In the genomic region with DNA sequence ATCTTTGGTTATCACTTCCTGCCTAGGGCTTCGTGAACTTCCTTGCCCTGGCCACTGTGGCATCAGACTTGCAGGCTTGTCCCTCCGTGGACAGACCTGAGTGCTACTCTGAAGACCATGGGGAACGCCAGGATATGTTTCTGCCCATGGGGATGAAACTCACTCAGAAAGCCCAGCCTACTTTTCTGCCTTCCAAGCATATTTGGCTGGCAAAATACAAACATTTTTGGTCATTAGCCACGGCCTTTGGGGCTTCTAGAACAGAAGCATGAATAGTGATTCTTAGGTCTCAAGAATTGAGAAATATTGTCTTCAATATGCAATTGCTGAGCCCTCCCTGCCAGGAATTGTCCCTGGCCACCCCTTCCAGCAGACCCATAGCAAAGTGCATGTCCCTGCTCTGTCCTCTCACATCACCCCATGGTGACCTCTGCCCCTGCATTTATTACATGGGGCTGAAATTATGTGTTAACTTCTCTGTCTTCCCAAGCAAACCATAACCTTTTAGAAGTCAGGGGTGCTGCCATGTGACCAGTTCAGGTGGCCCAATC, we compare ENCODE assay signal across 27 cellular contexts.
"Had no signal": no experiment of that assay in that cellular context is flagged by ENCODE, and none has a peak within 500 bp of the region (broad histone marks: within the 10 kb centered on the region; RNA-seq: fewer than 3 reads in every experiment).

No MANE protein-coding gene starts in this region.

- H3K4me1 ChIP-seq: body of pancreas, esophagus squamous epithelium, parathyroid adenoma, psoas muscle, spleen, tibial nerve had no signal

- DNase-seq: activated CD4-positive, alpha-beta T cell treated with anti-CD3 and anti-CD28 coated beads for 1 hour; activated CD4-positive, alpha-beta T cell treated with anti-CD3 and anti-CD28 coated beads, Interleukin-2, amount 50 U/mL, for 1 hour; activated CD8-positive, alpha-beta T cell treated with anti-CD3 and anti-CD28 coated beads for 36 hours; activated naive CD4-positive, alpha-beta T cell; activated T-cell treated with anti-CD3 and anti-CD28 coated beads for 4 hours; activated T-cell treated with anti-CD3 and anti-CD28 coated beads, Interleukin-2, amount 50 U/mL, for 72 hours; anterior cingulate cortex; body of pancreas; dermis blood vessel endothelial cell; effector CD4-positive, alpha-beta T cell; esophagus squamous epithelium; hippocampal formation; left colon; midbrain; naive thymus-derived CD4-positive, alpha-beta T cell; nucleus accumbens; psoas muscle; spleen; stimulated activated naive CD4-positive, alpha-beta T cell; T-helper 2 cell had no signal

- H2AFZ ChIP-seq: parathyroid adenoma had no signal

- H3K9me3 Mint-ChIP-seq: activated CD8-positive, alpha-beta T cell treated with anti-CD3 and anti-CD28 coated beads for 36 hours; activated naive CD4-positive, alpha-beta T cell treated with anti-CD3 and anti-CD28 coated beads, Interleukin-2, amount 50 U/mL, for 72 hours; activated T-cell treated with anti-CD3 and anti-CD28 coated beads, Interleukin-2, amount 50 U/mL, for 72 hours; memory B cell; WTC11 had no signal

- H3K4me3 ChIP-seq: body of pancreas, esophagus squamous epithelium, gastroesophageal sphincter, psoas muscle, spleen, tibial nerve had no signal

- H3K36me3 ChIP-seq: esophagus squamous epithelium, gastroesophageal sphincter, spleen, tibial nerve had no signal

- H3K9ac ChIP-seq: parathyroid adenoma had no signal

- H3K27ac Mint-ChIP-seq: activated CD8-positive, alpha-beta T cell treated with anti-CD3 and anti-CD28 coated beads for 36 hours; activated naive CD4-positive, alpha-beta T cell treated with anti-CD3 and anti-CD28 coated beads, Interleukin-2, amount 50 U/mL, for 72 hours; activated T-cell treated with anti-CD3 and anti-CD28 coated beads, Interleukin-2, amount 50 U/mL, for 72 hours; memory B cell; naive thymus-derived CD4-positive, alpha-beta T cell; WTC11 had no signal

- H3K79me2 ChIP-seq: parathyroid adenoma had no signal

- H3K4me1 Mint-ChIP-seq: memory B cell; naive thymus-derived CD4-positive, alpha-beta T cell had no signal

- H3K27me3 Mint-ChIP-seq: activated CD8-positive, alpha-beta T cell treated with anti-CD3 and anti-CD28 coated beads for 36 hours; memory B cell had no signal

- H3K4me3 Mint-ChIP-seq: activated CD8-positive, alpha-beta T cell treated with anti-CD3 and anti-CD28 coated beads for 36 hours; activated T-cell treated with anti-CD3 and anti-CD28 coated beads, Interleukin-2, amount 50 U/mL, for 72 hours; memory B cell; naive thymus-derived CD4-positive, alpha-beta T cell; WTC11 had no signal

- H3K9me3 ChIP-seq: body of pancreas, esophagus squamous epithelium, gastroesophageal sphincter, psoas muscle, spleen, tibial nerve had no signal

- H3K27ac ChIP-seq: body of pancreas, epithelial cell of prostate, esophagus squamous epithelium, gastroesophageal sphincter, parathyroid adenoma, psoas muscle, spleen, tibial nerve had no signal

- ATAC-seq: activated CD8-positive, alpha-beta T cell treated with anti-CD3 and anti-CD28 coated beads for 36 hours; activated naive CD4-positive, alpha-beta T cell treated with anti-CD3 and anti-CD28 coated beads, Interleukin-2, amount 50 U/mL, for 72 hours; activated T-cell treated with anti-CD3 and anti-CD28 coated beads, Interleukin-2, amount 50 U/mL, for 72 hours; body of pancreas; gastroesophageal sphincter; left colon; naive thymus-derived CD4-positive, alpha-beta T cell; psoas muscle; WTC11 had no signal

- H3K27me3 ChIP-seq: body of pancreas, esophagus squamous epithelium, gastroesophageal sphincter, spleen, tibial nerve had no signal

- H3K36me3 Mint-ChIP-seq: memory B cell; naive thymus-derived CD4-positive, alpha-beta T cell; WTC11 had no signal
